23 cellular contexts compared by ENCODE assay signal in the genomic region with DNA sequence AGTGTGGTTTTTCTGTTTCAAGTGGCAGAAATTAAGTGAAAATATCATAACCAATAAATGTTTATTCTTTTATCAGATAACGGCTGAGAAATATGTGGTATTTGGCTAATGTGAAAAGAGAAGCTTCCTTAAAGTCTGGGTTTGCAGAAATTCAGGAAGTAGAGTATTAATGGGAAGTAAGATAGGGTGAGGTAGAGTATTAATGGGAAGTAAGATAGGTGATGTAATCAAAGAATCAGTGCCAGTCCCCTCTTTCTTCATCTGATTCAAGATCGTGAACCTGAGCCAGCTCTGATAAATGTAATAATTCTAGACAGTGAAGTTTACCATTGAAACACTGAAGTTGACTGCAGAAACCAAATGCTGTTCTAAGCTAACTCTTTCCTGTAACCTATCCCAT. TPM values are rescaled to one million over a fixed set of nuclear protein-coding genes. Genes with fewer than 3 reads are reported as not detected.
"Had no signal": no experiment of that assay in that cellular context is flagged by ENCODE, and none has a peak within 500 bp of the region (broad histone marks: within the 10 kb centered on the region; RNA-seq: fewer than 3 reads in every experiment).

No MANE protein-coding gene starts in this region.

- DNase-seq: activated CD4-positive, alpha-beta T cell treated with anti-CD3 and anti-CD28 coated beads for 36 hours; activated CD8-positive, alpha-beta memory T cell treated with anti-CD3 and anti-CD28 coated beads, Interleukin-2, amount 50 U/mL, for 4 hours; activated CD8-positive, alpha-beta T cell treated with anti-CD3 and anti-CD28 coated beads for 36 hours; activated gamma-delta T cell treated with Interleukin-2 at 50 U/mL for 16 hours; activated naive CD4-positive, alpha-beta T cell treated with anti-CD3 and anti-CD28 coated beads, Interleukin-2, amount 10 ng/mL, durations not matched to agents 7 days and 5 days; activated naive CD8-positive, alpha-beta T cell treated with anti-CD3 and anti-CD28 coated beads for 36 hours; activated T-cell treated with anti-CD3 and anti-CD28 coated beads, Interleukin-2, amount 50 U/mL, for 72 hours; anterior cingulate cortex; cerebellar nuclear complex; Kasumi-1; KBM-7; NCI-H1092; NCI-H2171; NCI-H2227 treated with DMSO at 0.1 percent for 48 hours; NCI-H526; NCI-H82; SHP77; T-helper 17 cell; T-helper 9 cell; WERI-Rb-1 had no signal

- H3K27me3 ChIP-seq: SJSA1 had no signal

- H3K9me3 Mint-ChIP-seq: activated naive CD4-positive, alpha-beta T cell treated with anti-CD3 and anti-CD28 coated beads, Interleukin-2, amount 10 ng/mL, durations not matched to agents 7 days and 5 days; activated naive CD8-positive, alpha-beta T cell treated with anti-CD3 and anti-CD28 coated beads for 36 hours; activated T-cell treated with anti-CD3 and anti-CD28 coated beads, Interleukin-2, amount 50 U/mL, for 72 hours; activated T-helper 2 cell treated with anti-CD3 and anti-CD28 coated beads, Interferon-gamma antibody, Interleukin-2, Interleukin-4, amounts not matched to agents 10 μg/mL and 5 μg/mL and 100 μg/mL, durations not matched to agents 14 hours and 24 hours and 36 hours had no signal

- H3K9me3 ChIP-seq: SJSA1 had no signal

- H3K4me3 Mint-ChIP-seq: activated CD4-positive, alpha-beta T cell treated with anti-CD3 and anti-CD28 coated beads for 36 hours; activated CD8-positive, alpha-beta T cell treated with anti-CD3 and anti-CD28 coated beads for 36 hours; activated naive CD4-positive, alpha-beta T cell treated with anti-CD3 and anti-CD28 coated beads, Interleukin-2, amount 10 ng/mL, durations not matched to agents 7 days and 5 days; activated naive CD8-positive, alpha-beta T cell treated with anti-CD3 and anti-CD28 coated beads for 36 hours; activated T-cell treated with anti-CD3 and anti-CD28 coated beads, Interleukin-2, amount 50 U/mL, for 72 hours; T-helper 17 cell had no signal

- H3K36me3 Mint-ChIP-seq: activated naive CD4-positive, alpha-beta T cell treated with anti-CD3 and anti-CD28 coated beads, Interleukin-2, amount 10 ng/mL, durations not matched to agents 7 days and 5 days; activated naive CD8-positive, alpha-beta T cell treated with anti-CD3 and anti-CD28 coated beads for 36 hours had no signal

- FAIRE-seq: RCC 7860 had no signal

- H3K4me3 ChIP-seq: SJSA1 had no signal

- H3K4me1 ChIP-seq: SJSA1 had no signal

- ATAC-seq: activated CD4-positive, alpha-beta T cell treated with anti-CD3 and anti-CD28 coated beads for 36 hours; activated CD8-positive, alpha-beta T cell treated with anti-CD3 and anti-CD28 coated beads for 36 hours; activated T-cell treated with anti-CD3 and anti-CD28 coated beads, Interleukin-2, amount 50 U/mL, for 72 hours; T-helper 17 cell had no signal

- H3K27ac ChIP-seq: SJSA1, WERI-Rb-1 had no signal

- H3K27ac Mint-ChIP-seq: activated CD4-positive, alpha-beta T cell treated with anti-CD3 and anti-CD28 coated beads for 36 hours; activated CD8-positive, alpha-beta T cell treated with anti-CD3 and anti-CD28 coated beads for 36 hours; activated naive CD4-positive, alpha-beta T cell treated with anti-CD3 and anti-CD28 coated beads, Interleukin-2, amount 10 ng/mL, durations not matched to agents 7 days and 5 days; activated naive CD8-positive, alpha-beta T cell treated with anti-CD3 and anti-CD28 coated beads for 36 hours; activated T-cell treated with anti-CD3 and anti-CD28 coated beads, Interleukin-2, amount 50 U/mL, for 72 hours; activated T-helper 2 cell treated with anti-CD3 and anti-CD28 coated beads, Interferon-gamma antibody, Interleukin-2, Interleukin-4, amounts not matched to agents 10 μg/mL and 5 μg/mL and 100 μg/mL, durations not matched to agents 14 hours and 24 hours and 36 hours; T-helper 17 cell had no signal

- H3K27me3 Mint-ChIP-seq: activated CD4-positive, alpha-beta T cell treated with anti-CD3 and anti-CD28 coated beads for 36 hours; activated CD8-positive, alpha-beta T cell treated with anti-CD3 and anti-CD28 coated beads for 36 hours; activated naive CD4-positive, alpha-beta T cell treated with anti-CD3 and anti-CD28 coated beads, Interleukin-2, amount 10 ng/mL, durations not matched to agents 7 days and 5 days; activated naive CD8-positive, alpha-beta T cell treated with anti-CD3 and anti-CD28 coated beads for 36 hours; T-helper 17 cell had no signal

- H3K36me3 ChIP-seq: SJSA1, WERI-Rb-1 had no signal

- H3K4me1 Mint-ChIP-seq: activated CD4-positive, alpha-beta T cell treated with anti-CD3 and anti-CD28 coated beads for 36 hours; activated naive CD4-positive, alpha-beta T cell treated with anti-CD3 and anti-CD28 coated beads, Interleukin-2, amount 10 ng/mL, durations not matched to agents 7 days and 5 days; activated naive CD8-positive, alpha-beta T cell treated with anti-CD3 and anti-CD28 coated beads for 36 hours; T-helper 17 cell had no signal

RNA-seq across cellular contexts. Expression of a gene that starts 30.9 kb away (rescaled TPM):
- total RNA-seq: activated CD4-positive, alpha-beta T cell treated with anti-CD3 and anti-CD28 coated beads for 36 hours; activated CD8-positive, alpha-beta T cell treated with anti-CD3 and anti-CD28 coated beads for 36 hours; activated naive CD8-positive, alpha-beta T cell treated with anti-CD3 and anti-CD28 coated beads for 36 hours; activated T-cell treated with anti-CD3 and anti-CD28 coated beads, Interleukin-2, amount 50 U/mL, for 72 hours; activated T-helper 2 cell treated with anti-CD3 and anti-CD28 coated beads, Interferon-gamma antibody, Interleukin-2, Interleukin-4, amounts not matched to agents 10 μg/mL and 5 μg/mL and 100 μg/mL, durations not matched to agents 14 hours and 24 hours and 36 hours had no signal
